ENCODE assay signal across 1 cellular context in the genomic region with DNA sequence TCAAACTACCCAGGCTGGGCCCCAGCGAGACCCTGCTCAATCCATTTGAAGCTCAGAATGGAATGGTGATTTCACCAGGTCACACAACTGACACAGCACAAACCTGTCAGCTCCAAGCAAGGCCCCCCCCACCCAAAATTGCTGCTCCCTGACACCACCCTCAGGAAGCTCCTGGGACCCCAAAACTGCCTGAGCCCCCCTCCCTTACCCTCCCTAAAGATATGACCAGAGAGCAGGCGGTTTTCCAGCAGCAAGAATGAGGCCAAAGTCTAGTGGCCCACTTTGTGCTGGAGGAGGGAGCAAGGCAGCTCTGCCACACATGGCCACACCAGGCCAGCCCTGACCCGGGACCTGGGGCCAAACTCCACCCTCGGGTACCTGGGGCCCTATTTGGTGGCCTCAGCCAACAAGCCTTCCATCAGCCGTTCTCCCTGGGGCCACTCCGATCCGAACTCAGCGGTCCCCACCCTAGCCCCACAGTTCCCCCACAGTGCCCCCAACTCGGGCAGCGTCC.
TF ChIP-seq lines count a peak whose summit lies in the region.

No MANE protein-coding gene starts in this region.

TF ChIP-seq in liver, 16 proteins besides CTCF, POLR2A, EP300 and RAD21 (continued from another document):
- TF ChIP-seq, protein P1, sequence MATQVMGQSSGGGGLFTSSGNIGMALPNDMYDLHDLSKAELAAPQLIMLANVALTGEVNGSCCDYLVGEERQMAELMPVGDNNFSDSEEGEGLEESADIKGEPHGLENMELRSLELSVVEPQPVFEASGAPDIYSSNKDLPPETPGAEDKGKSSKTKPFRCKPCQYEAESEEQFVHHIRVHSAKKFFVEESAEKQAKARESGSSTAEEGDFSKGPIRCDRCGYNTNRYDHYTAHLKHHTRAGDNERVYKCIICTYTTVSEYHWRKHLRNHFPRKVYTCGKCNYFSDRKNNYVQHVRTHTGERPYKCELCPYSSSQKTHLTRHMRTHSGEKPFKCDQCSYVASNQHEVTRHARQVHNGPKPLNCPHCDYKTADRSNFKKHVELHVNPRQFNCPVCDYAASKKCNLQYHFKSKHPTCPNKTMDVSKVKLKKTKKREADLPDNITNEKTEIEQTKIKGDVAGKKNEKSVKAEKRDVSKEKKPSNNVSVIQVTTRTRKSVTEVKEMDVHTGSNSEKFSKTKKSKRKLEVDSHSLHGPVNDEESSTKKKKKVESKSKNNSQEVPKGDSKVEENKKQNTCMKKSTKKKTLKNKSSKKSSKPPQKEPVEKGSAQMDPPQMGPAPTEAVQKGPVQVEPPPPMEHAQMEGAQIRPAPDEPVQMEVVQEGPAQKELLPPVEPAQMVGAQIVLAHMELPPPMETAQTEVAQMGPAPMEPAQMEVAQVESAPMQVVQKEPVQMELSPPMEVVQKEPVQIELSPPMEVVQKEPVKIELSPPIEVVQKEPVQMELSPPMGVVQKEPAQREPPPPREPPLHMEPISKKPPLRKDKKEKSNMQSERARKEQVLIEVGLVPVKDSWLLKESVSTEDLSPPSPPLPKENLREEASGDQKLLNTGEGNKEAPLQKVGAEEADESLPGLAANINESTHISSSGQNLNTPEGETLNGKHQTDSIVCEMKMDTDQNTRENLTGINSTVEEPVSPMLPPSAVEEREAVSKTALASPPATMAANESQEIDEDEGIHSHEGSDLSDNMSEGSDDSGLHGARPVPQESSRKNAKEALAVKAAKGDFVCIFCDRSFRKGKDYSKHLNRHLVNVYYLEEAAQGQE (IDR thresholded peaks at IDR 0.05): peak; percentile 23
- TF ChIP-seq FOXA1 (IDR thresholded peaks at IDR 0.05) (no peak), FOXA2 (IDR thresholded peaks at IDR 0.05) (no peak), EGR1 (IDR thresholded peaks at IDR 0.05; ENCODE audit: low read depth in 2 of 2) (no peak), HNF4A (conservative IDR thresholded peaks at IDR 0.05) (peak; percentile 96 to 97), NR2F2 (IDR thresholded peaks at IDR 0.05) (no peak), JUND (IDR thresholded peaks at IDR 0.05) (peak in 1 of 2 donors; percentile 32)
- TF ChIP-seq, protein P2, sequence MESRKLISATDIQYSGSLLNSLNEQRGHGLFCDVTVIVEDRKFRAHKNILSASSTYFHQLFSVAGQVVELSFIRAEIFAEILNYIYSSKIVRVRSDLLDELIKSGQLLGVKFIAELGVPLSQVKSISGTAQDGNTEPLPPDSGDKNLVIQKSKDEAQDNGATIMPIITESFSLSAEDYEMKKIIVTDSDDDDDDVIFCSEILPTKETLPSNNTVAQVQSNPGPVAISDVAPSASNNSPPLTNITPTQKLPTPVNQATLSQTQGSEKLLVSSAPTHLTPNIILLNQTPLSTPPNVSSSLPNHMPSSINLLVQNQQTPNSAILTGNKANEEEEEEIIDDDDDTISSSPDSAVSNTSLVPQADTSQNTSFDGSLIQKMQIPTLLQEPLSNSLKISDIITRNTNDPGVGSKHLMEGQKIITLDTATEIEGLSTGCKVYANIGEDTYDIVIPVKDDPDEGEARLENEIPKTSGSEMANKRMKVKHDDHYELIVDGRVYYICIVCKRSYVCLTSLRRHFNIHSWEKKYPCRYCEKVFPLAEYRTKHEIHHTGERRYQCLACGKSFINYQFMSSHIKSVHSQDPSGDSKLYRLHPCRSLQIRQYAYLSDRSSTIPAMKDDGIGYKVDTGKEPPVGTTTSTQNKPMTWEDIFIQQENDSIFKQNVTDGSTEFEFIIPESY (IDR thresholded peaks at IDR 0.05): peak; percentile 23
